ENCODE assay signal across 13 cellular contexts in genomic region chr17:83101805-83102480, GRCh38. TPM values are rescaled to one million over a fixed set of nuclear protein-coding genes. Genes with fewer than 3 reads are reported as not detected.
DNase-seq lines count a peak whose midpoint lies in the region; ATAC-seq and TF ChIP-seq lines count a peak whose summit lies in the region.
"Had no signal": no experiment of that assay in that cellular context is flagged by ENCODE, and none has a peak within 500 bp of the region (broad histone marks: within the 10 kb centered on the region; RNA-seq: fewer than 3 reads in every experiment).

No MANE protein-coding gene starts in this region.

- H4K8ac ChIP-seq in H9 (replicated peaks; ENCODE audit: insufficient read length, low read depth, low read length): no peak overlapping the region

- no peak overlapping the region for H2BK120ac ChIP-seq in H9 (ENCODE audit: low read depth, low read length, poor library complexity, severe bottlenecking)

- H3K9ac ChIP-seq in H9 (ENCODE audit: extremely low read depth, insufficient read length, low read length): no peak overlapping the region

- no peaks in the 10 kb centered on the region for H3K27me3 ChIP-seq in PC-9 (ENCODE audit: insufficient read depth, low read depth)
- peaks cover 0 to 28% (median 17%) of the 10 kb centered on the region in 7 donors for H3K27me3 ChIP-seq in heart right ventricle
- peaks cover 3 to 27% (median 10%) of the 10 kb centered on the region in 3 donors for H3K27me3 ChIP-seq in sigmoid colon
- no peaks in the 10 kb centered on the region for H3K27me3 ChIP-seq in H9 (ENCODE audit: insufficient read depth, low read length)
- peaks cover 14% of the 10 kb centered on the region for H3K27me3 ChIP-seq in CD8-positive, alpha-beta memory T cell (ENCODE audit: insufficient read depth, low read length, poor library complexity, severe bottlenecking)

- H3K23me2 ChIP-seq in H9 (ENCODE audit: insufficient read length, low read depth, low read length, poor library complexity, severe bottlenecking): no peaks in the 10 kb centered on the region

- H3K36me3 ChIP-seq in PC-9 (ENCODE audit: low read depth) (no peaks in the 10 kb centered on the region), heart right ventricle (peaks cover 0 to under 1% (median 0%) of the 10 kb centered on the region in 9 donors), sigmoid colon (peaks cover 0 to 2% (median 0%) of the 10 kb centered on the region in 4 donors)
- no peaks in the 10 kb centered on the region for H3K36me3 ChIP-seq in CD8-positive, alpha-beta memory T cell (ENCODE audit: insufficient read depth, low read length)
- H3K36me3 ChIP-seq: neutrophil had no signal

- H3K9me3 ChIP-seq in PC-9 (ENCODE audit: insufficient read depth, low read depth): no peaks in the 10 kb centered on the region
- H3K9me3 ChIP-seq in heart right ventricle: no peaks in the 10 kb centered on the region
- no peaks in the 10 kb centered on the region for H3K9me3 ChIP-seq in sigmoid colon
- no peaks in the 10 kb centered on the region for H3K9me3 ChIP-seq in H9 (ENCODE audit: control insufficient read depth, low read depth, low read length)
- no peaks in the 10 kb centered on the region for H3K9me3 ChIP-seq in CD8-positive, alpha-beta memory T cell (ENCODE audit: low read length)
- H3K9me3 ChIP-seq: neutrophil had no signal

- intact Hi-C loops in PC-9 (cut with micrococcal nuclease; ENCODE audit: unreplicated experiment): no loop called here
- intact Hi-C loops in heart right ventricle (cut with DNase I): no loop called here
- intact Hi-C loops in sigmoid colon (cut with DNase I): no loop called here

- H3K23ac ChIP-seq in H9 (ENCODE audit: insufficient read length, low read depth, low read length): no peak overlapping the region

- H4K20me1 ChIP-seq in PC-9 (ENCODE audit: insufficient read depth): no peaks in the 10 kb centered on the region
- H4K20me1 ChIP-seq in H9 (ENCODE audit: control insufficient read depth, insufficient read depth, insufficient read length): no peaks in the 10 kb centered on the region

- H3T11ph ChIP-seq in H9 (ENCODE audit: low read length): no peak overlapping the region

- peak; percentile 25 for DNase-seq in COLO668 (lab: John Stamatoyannopoulos, UW; ENCODE audit: unreplicated experiment)
- no peak for DNase-seq in PC-9
- no peak for DNase-seq in heart right ventricle
- no peak for DNase-seq in sigmoid colon
- no peak for DNase-seq in H9
- DNase-seq in activated CD8-positive, alpha-beta memory T cell treated with anti-CD3 and anti-CD28 coated beads, Interleukin-2, amount 10 ng/mL, durations not matched to agents 7 days and 5 days: no peak
- no peak for DNase-seq in CD8-positive, alpha-beta memory T cell
- DNase-seq: activated effector memory CD4-positive, alpha-beta T cell treated with anti-CD3 and anti-CD28 coated beads, Interleukin-2, amount 50 U/mL, for 16 hours; CD4-positive, alpha-beta T cell; dorsolateral prefrontal cortex; MV-4-11 had no signal

- H2BK15ac ChIP-seq in H9 (ENCODE audit: low read depth, low read length): no peak overlapping the region

- POLR2A ChIA-PET in PC-9 (lab: Charles Lee; ENCODE audit: unreplicated experiment): no interaction called here
- POLR2A ChIA-PET in CD8-positive, alpha-beta memory T cell (lab: Charles Lee): no interaction called here

- H3K9me3 Mint-ChIP-seq in H9: peaks cover 0 to 7% of the 10 kb centered on the region in 2 experiments; a peak in 1 of 5 replicates
- H3K9me3 Mint-ChIP-seq in activated CD8-positive, alpha-beta memory T cell treated with anti-CD3 and anti-CD28 coated beads, Interleukin-2, amount 10 ng/mL, durations not matched to agents 7 days and 5 days (ENCODE audit: low read depth): no peaks in the 10 kb centered on the region
- H3K9me3 Mint-ChIP-seq in CD8-positive, alpha-beta memory T cell: peaks cover 0 to 3% (median 0%) of the 10 kb centered on the region in 5 donors
- H3K9me3 Mint-ChIP-seq in activated T-helper 17 cell treated with anti-CD3 and anti-CD28 coated beads, Interleukin-2, amount 50 U/mL, for 72 hours: no peaks in the 10 kb centered on the region
- H3K9me3 Mint-ChIP-seq: CD4-positive, alpha-beta T cell had no signal

- H3K36me3 Mint-ChIP-seq in H9 (ENCODE audit: insufficient read depth in 1 of 3, low read depth in 3 of 3): no peaks in the 10 kb centered on the region
- H3K36me3 Mint-ChIP-seq in activated CD8-positive, alpha-beta memory T cell treated with anti-CD3 and anti-CD28 coated beads, Interleukin-2, amount 10 ng/mL, durations not matched to agents 7 days and 5 days: no peaks in the 10 kb centered on the region
- H3K36me3 Mint-ChIP-seq in CD8-positive, alpha-beta memory T cell: peaks cover 0 to under 1% (median 0%) of the 10 kb centered on the region in 3 donors
- peaks cover 3% of the 10 kb centered on the region for H3K36me3 Mint-ChIP-seq in activated T-helper 17 cell treated with anti-CD3 and anti-CD28 coated beads, Interleukin-2, amount 50 U/mL, for 72 hours (ENCODE audit: low read depth)

- no TSS peak for BruUV-seq in PC-9 (replicated peaks; lab: Mats Ljungman, UMichigan)

- H3K4me1 ChIP-seq in PC-9 (replicated peaks; ENCODE audit: insufficient read depth) (peaks cover 19% of the 10 kb centered on the region), heart right ventricle (peaks cover 16 to 56% (median 41%) of the 10 kb centered on the region in 9 donors), sigmoid colon (peaks cover 0 to 40% (median 32%) of the 10 kb centered on the region in 4 donors), H9 (ENCODE audit: insufficient read depth, low read length) (no peaks in the 10 kb centered on the region; the same call in 1 of the 2 replicates)
- peaks cover 5% of the 10 kb centered on the region for H3K4me1 ChIP-seq in CD8-positive, alpha-beta memory T cell (ENCODE audit: insufficient read depth, low read length)

- no peak overlapping the region for H3K56ac ChIP-seq in H9 (ENCODE audit: insufficient read length, low read depth, low read length)

- no peaks in the 10 kb centered on the region; the same call in 1 of the 2 replicates for H3K27me3 Mint-ChIP-seq in H9 (ENCODE audit: low read depth)
- peaks cover 14% of the 10 kb centered on the region for H3K27me3 Mint-ChIP-seq in activated CD8-positive, alpha-beta memory T cell treated with anti-CD3 and anti-CD28 coated beads, Interleukin-2, amount 10 ng/mL, durations not matched to agents 7 days and 5 days
- peaks cover 9 to 12% of the 10 kb centered on the region in 2 donors for H3K27me3 Mint-ChIP-seq in CD8-positive, alpha-beta memory T cell
- H3K27me3 Mint-ChIP-seq in activated T-helper 17 cell treated with anti-CD3 and anti-CD28 coated beads, Interleukin-2, amount 50 U/mL, for 72 hours: no peaks in the 10 kb centered on the region

- peak in 7 of 8 donors; percentile 2 to 18 (median 11) for ATAC-seq in heart right ventricle
- ATAC-seq in activated CD8-positive, alpha-beta memory T cell treated with anti-CD3 and anti-CD28 coated beads, Interleukin-2, amount 10 ng/mL, durations not matched to agents 7 days and 5 days: no peak
- ATAC-seq in activated T-helper 17 cell treated with anti-CD3 and anti-CD28 coated beads, Interleukin-2, amount 50 U/mL, for 72 hours (replicated peaks): no peak

- no peak overlapping the region for H2BK20ac ChIP-seq in H9 (ENCODE audit: low read depth, low read length, poor library complexity, severe bottlenecking)

- no peak for TF ChIP-seq EP300 in sigmoid colon (IDR thresholded peaks at IDR 0.05)

- H3K4me2 ChIP-seq in PC-9: peak overlapping the region; percentile 56
- H3K4me2 ChIP-seq in H9 (ENCODE audit: insufficient read depth, insufficient read length, low read length): no peak overlapping the region

- no peak overlapping the region for H3K27ac ChIP-seq in PC-9
- H3K27ac ChIP-seq in heart right ventricle: peak overlapping the region in 7 of 10 donors; percentile 36 to 78 (median 67)
- peak overlapping the region; percentile 51 to 61 (median 55) for H3K27ac ChIP-seq in sigmoid colon
- H3K27ac ChIP-seq in H9 (ENCODE audit: insufficient read length, low read depth, low read length): no peak overlapping the region
- no peak overlapping the region for H3K27ac ChIP-seq in CD8-positive, alpha-beta memory T cell (ENCODE audit: low read depth, low read length)
- H3K27ac ChIP-seq: neutrophil had no signal

- TF ChIP-seq CTCF in PC-9 (conservative IDR thresholded peaks at IDR 0.05): no peak
- TF ChIP-seq CTCF in heart right ventricle (IDR thresholded peaks at IDR 0.05): no peak
- no peak for TF ChIP-seq CTCF in sigmoid colon (IDR thresholded peaks at IDR 0.05)
- TF ChIP-seq CTCF in H9 (conservative IDR thresholded peaks at IDR 0.05): no peak

- H3K4ac ChIP-seq in H9 (ENCODE audit: low read depth, low read length): no peak overlapping the region

- no peak for TF ChIP-seq POLR2A in sigmoid colon (IDR thresholded peaks at IDR 0.05)

- H2BK12ac ChIP-seq in H9 (ENCODE audit: insufficient read length, low read depth, low read length): no peak overlapping the region

- no peak overlapping the region for H3K27ac Mint-ChIP-seq in H9
- no peak overlapping the region for H3K27ac Mint-ChIP-seq in activated CD8-positive, alpha-beta memory T cell treated with anti-CD3 and anti-CD28 coated beads, Interleukin-2, amount 10 ng/mL, durations not matched to agents 7 days and 5 days
- peak overlapping the region in 2 of 8 donors; percentile 27 to 29 for H3K27ac Mint-ChIP-seq in CD8-positive, alpha-beta memory T cell
- no peak overlapping the region for H3K27ac Mint-ChIP-seq in activated T-helper 17 cell treated with anti-CD3 and anti-CD28 coated beads, Interleukin-2, amount 50 U/mL, for 72 hours
- H3K27ac Mint-ChIP-seq: CD4-positive, alpha-beta T cell had no signal

- H3K18ac ChIP-seq in H9 (ENCODE audit: insufficient read length, low read depth, low read length): no peak overlapping the region

- peaks cover 16% of the 10 kb centered on the region; the same call in 1 of the 2 replicates for H3F3A ChIP-seq in PC-9 (ENCODE audit: insufficient read depth, low read depth)

- H4K5ac ChIP-seq in H9 (ENCODE audit: insufficient read length, low read depth, low read length): no peak overlapping the region

- peaks cover 5 to 18% of the 10 kb centered on the region in 2 experiments; a peak in 3 of 4 replicates for H3K4me1 Mint-ChIP-seq in H9
- H3K4me1 Mint-ChIP-seq in activated CD8-positive, alpha-beta memory T cell treated with anti-CD3 and anti-CD28 coated beads, Interleukin-2, amount 10 ng/mL, durations not matched to agents 7 days and 5 days: peaks cover 12% of the 10 kb centered on the region
- peaks cover 5 to 22% (median 7%) of the 10 kb centered on the region in 3 donors for H3K4me1 Mint-ChIP-seq in CD8-positive, alpha-beta memory T cell
- no peaks in the 10 kb centered on the region for H3K4me1 Mint-ChIP-seq in activated T-helper 17 cell treated with anti-CD3 and anti-CD28 coated beads, Interleukin-2, amount 50 U/mL, for 72 hours

- no peak overlapping the region for H2AK5ac ChIP-seq in H9 (ENCODE audit: insufficient read length, low read length)

- WGBS in heart right ventricle, 2 donors: 50 to 58% methylated on average over 22 of the region's 22 CpGs
- 16 to 69% methylated on average over 22 of the region's 22 CpGs for WGBS in sigmoid colon, 2 donors
- no CpG with 5 or more reads among the region's 22 CpGs for WGBS in H9 (ENCODE audit: extremely low coverage, insufficient read length, low lambda C conversion rate)

- H3K14ac ChIP-seq in H9 (ENCODE audit: insufficient read depth, low read length): no peak overlapping the region

- no peak overlapping the region for H2BK5ac ChIP-seq in H9 (ENCODE audit: insufficient read length, low read length)

- CTCF ChIA-PET in PC-9 (lab: Charles Lee): no interaction called here
- CTCF ChIA-PET in activated CD8-positive, alpha-beta memory T cell treated with anti-CD3 and anti-CD28 coated beads, Interleukin-2, amount 10 ng/mL, durations not matched to agents 7 days and 5 days (lab: Charles Lee): interaction anchor here (2.4 kb wide), 1 partner anchor 98 kb away, joined by 6 read pairs; no protein-coding TSS in a partner anchor
- CTCF ChIA-PET in CD8-positive, alpha-beta memory T cell (lab: Charles Lee): no interaction called here

- H3K79me1 ChIP-seq in H9 (ENCODE audit: insufficient read depth, low read depth, low read length, poor library complexity, severe bottlenecking): no peaks in the 10 kb centered on the region

- no peak overlapping the region for H2AFZ ChIP-seq in PC-9
- H2AFZ ChIP-seq in H9 (ENCODE audit: low read length): no peak overlapping the region

- H3K9me2 ChIP-seq in PC-9 (ENCODE audit: insufficient read depth): no peaks in the 10 kb centered on the region

- H3K4me3 Mint-ChIP-seq in H9: no peak overlapping the region
- H3K4me3 Mint-ChIP-seq in activated CD8-positive, alpha-beta memory T cell treated with anti-CD3 and anti-CD28 coated beads, Interleukin-2, amount 10 ng/mL, durations not matched to agents 7 days and 5 days: no peak overlapping the region
- H3K4me3 Mint-ChIP-seq in CD8-positive, alpha-beta memory T cell: no peak overlapping the region
- no peak overlapping the region for H3K4me3 Mint-ChIP-seq in activated T-helper 17 cell treated with anti-CD3 and anti-CD28 coated beads, Interleukin-2, amount 50 U/mL, for 72 hours
- H3K4me3 Mint-ChIP-seq: CD4-positive, alpha-beta T cell had no signal

- no peak overlapping the region for H4K91ac ChIP-seq in H9 (ENCODE audit: insufficient read length, low read depth, low read length)

- no peaks in the 10 kb centered on the region for H3K79me2 ChIP-seq in PC-9 (ENCODE audit: low read depth)
- H3K79me2 ChIP-seq in H9 (ENCODE audit: insufficient read depth, low read length): no peaks in the 10 kb centered on the region

- no peak overlapping the region for H3K4me3 ChIP-seq in PC-9
- peak overlapping the region in 1 of 10 donors; percentile 20 for H3K4me3 ChIP-seq in heart right ventricle
- H3K4me3 ChIP-seq in sigmoid colon: no peak overlapping the region
- H3K4me3 ChIP-seq in CD8-positive, alpha-beta memory T cell (ENCODE audit: low read length): no peak overlapping the region

RNA-seq across cellular contexts. Expression of gene METRNL, which starts 22.5 kb away (rescaled TPM):
- total RNA-seq in PC-9 (2021): 44.6 and 61.7 TPM in 2 replicates
- 10 to 100 TPM; 56.0 to 90.1 (median 70.9) TPM for total RNA-seq in heart right ventricle
- polyA plus RNA-seq in heart right ventricle: 100 to 1,000 TPM in 1 of 2 donors, 10 to 100 TPM in 1; 39.0 to 134 TPM
- 10 to 100 TPM; 26.8 to 53.6 (median 29.8) TPM for total RNA-seq in sigmoid colon
- polyA plus RNA-seq in sigmoid colon: 100 to 1,000 TPM in 1 of 3 donors, 10 to 100 TPM in 2; 93.1 to 116 (median 99.6) TPM
- 19.4 and 21.4 TPM in 2 replicates for total RNA-seq in H9 (2021)
- 10 to 100 TPM; 42.9 to 49.9 TPM for total RNA-seq in activated CD8-positive, alpha-beta memory T cell treated with anti-CD3 and anti-CD28 coated beads, Interleukin-2, amount 10 ng/mL, durations not matched to agents 7 days and 5 days
- total RNA-seq in CD8-positive, alpha-beta memory T cell: 10 to 100 TPM; 22.3 to 22.9 TPM
- 2.6 TPM for polyA plus RNA-seq in CD8-positive, alpha-beta memory T cell
- 10 to 100 TPM; 21.9 to 43.4 TPM for total RNA-seq in activated T-helper 17 cell treated with anti-CD3 and anti-CD28 coated beads, Interleukin-2, amount 50 U/mL, for 72 hours

Comparison
In these comparisons a context has a peak if more than half of its experiments do, and no peak if none do; other contexts are left out.
1. H3K27ac ChIP-seq: peak in heart right ventricle (7 of 10) and sigmoid colon (4 of 4); none in PC-9 (single experiment), H9 (single experiment) and CD8-positive, alpha-beta memory T cell (single experiment).
2. ATAC-seq: peak in heart right ventricle (7 of 8); none in activated CD8-positive, alpha-beta memory T cell treated with anti-CD3 and anti-CD28 coated beads, Interleukin-2, amount 10 ng/mL, durations not matched to agents 7 days and 5 days (single experiment) and activated T-helper 17 cell treated with anti-CD3 and anti-CD28 coated beads, Interleukin-2, amount 50 U/mL, for 72 hours (single experiment).